1 cellular context compared by ENCODE assay signal in genomic region chr7:54037873-54038272, GRCh38.
TF ChIP-seq lines count a peak whose summit lies in the region.

No MANE protein-coding gene starts in this region.

TF ChIP-seq in WTC11, 78 proteins besides CTCF, POLR2A, EP300 and RAD21 (continued from another document):
- TF ChIP-seq, protein P1, sequence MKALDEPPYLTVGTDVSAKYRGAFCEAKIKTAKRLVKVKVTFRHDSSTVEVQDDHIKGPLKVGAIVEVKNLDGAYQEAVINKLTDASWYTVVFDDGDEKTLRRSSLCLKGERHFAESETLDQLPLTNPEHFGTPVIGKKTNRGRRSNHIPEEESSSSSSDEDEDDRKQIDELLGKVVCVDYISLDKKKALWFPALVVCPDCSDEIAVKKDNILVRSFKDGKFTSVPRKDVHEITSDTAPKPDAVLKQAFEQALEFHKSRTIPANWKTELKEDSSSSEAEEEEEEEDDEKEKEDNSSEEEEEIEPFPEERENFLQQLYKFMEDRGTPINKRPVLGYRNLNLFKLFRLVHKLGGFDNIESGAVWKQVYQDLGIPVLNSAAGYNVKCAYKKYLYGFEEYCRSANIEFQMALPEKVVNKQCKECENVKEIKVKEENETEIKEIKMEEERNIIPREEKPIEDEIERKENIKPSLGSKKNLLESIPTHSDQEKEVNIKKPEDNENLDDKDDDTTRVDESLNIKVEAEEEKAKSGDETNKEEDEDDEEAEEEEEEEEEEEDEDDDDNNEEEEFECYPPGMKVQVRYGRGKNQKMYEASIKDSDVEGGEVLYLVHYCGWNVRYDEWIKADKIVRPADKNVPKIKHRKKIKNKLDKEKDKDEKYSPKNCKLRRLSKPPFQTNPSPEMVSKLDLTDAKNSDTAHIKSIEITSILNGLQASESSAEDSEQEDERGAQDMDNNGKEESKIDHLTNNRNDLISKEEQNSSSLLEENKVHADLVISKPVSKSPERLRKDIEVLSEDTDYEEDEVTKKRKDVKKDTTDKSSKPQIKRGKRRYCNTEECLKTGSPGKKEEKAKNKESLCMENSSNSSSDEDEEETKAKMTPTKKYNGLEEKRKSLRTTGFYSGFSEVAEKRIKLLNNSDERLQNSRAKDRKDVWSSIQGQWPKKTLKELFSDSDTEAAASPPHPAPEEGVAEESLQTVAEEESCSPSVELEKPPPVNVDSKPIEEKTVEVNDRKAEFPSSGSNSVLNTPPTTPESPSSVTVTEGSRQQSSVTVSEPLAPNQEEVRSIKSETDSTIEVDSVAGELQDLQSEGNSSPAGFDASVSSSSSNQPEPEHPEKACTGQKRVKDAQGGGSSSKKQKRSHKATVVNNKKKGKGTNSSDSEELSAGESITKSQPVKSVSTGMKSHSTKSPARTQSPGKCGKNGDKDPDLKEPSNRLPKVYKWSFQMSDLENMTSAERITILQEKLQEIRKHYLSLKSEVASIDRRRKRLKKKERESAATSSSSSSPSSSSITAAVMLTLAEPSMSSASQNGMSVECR (CRISPR knock-in tag; IDR thresholded peaks at IDR 0.05; ENCODE audit: borderline replicate concordance) = no peak
- no peak for TF ChIP-seq PRRX2 (CRISPR knock-in tag; IDR thresholded peaks at IDR 0.05)
